ENCODE assay signal across 20 cellular contexts in genomic region chr9:17003576-17004240, GRCh38.
A peak's percentile ranks its signal among the peaks of the same experiment; 100 is the strongest.
DNase-seq lines count a peak whose midpoint lies in the region; ATAC-seq and TF ChIP-seq lines count a peak whose summit lies in the region.
"Had no signal": no experiment of that assay in that cellular context is flagged by ENCODE, and none has a peak within 500 bp of the region (broad histone marks: within the 10 kb centered on the region; RNA-seq: fewer than 3 reads in every experiment).

No MANE protein-coding gene starts in this region.

- H3K27ac Mint-ChIP-seq in osteocyte (ENCODE audit: unreplicated experiment): peak overlapping the region; percentile 20
- H3K27ac Mint-ChIP-seq: activated CD4-positive, alpha-beta T cell treated with anti-CD3 and anti-CD28 coated beads, Interleukin-2, amount 10 ng/mL, durations not matched to agents 24 days and 14 days had no signal

- no peak for ATAC-seq in HG02884 (IDR thresholded peaks at IDR 0.05; ENCODE audit: unreplicated experiment)
- no peak for ATAC-seq in GM19463 (IDR thresholded peaks at IDR 0.05; ENCODE audit: unreplicated experiment)
- ATAC-seq: left lung, mucosa of descending colon had no signal

- peak; percentile 21 for DNase-seq in GM04503 (ENCODE audit: low read depth)
- DNase-seq in RKO (ENCODE audit: low spot score): peak; percentile 19
- DNase-seq in fibroblast of gingiva (ENCODE audit: low read depth): peak; percentile 78
- DNase-seq in osteocyte (ENCODE audit: extremely low spot score, unreplicated experiment): no peak
- DNase-seq in Ammon's horn (ENCODE audit: low spot score): no peak
- no peak for DNase-seq in activated CD8-positive, alpha-beta memory T cell treated with anti-CD3 and anti-CD28 coated beads, Interleukin-2, amount 50 U/mL, for 4 hours
- DNase-seq: activated CD4-positive, alpha-beta T cell treated with anti-CD3 and anti-CD28 coated beads, Interleukin-2, amount 10 ng/mL, durations not matched to agents 24 days and 14 days; activated naive CD4-positive, alpha-beta T cell treated with Interleukin-2 at 50 U/mL for 16 hours; C1 segment of cervical spinal cord; DMS79; esophagus squamous epithelium; KBM-7; left lung; mucosa of descending colon; NCI-H1436 treated with DMSO at 0.1 percent for 48 hours; ovary; small intestine had no signal

- H3K27me3 Mint-ChIP-seq in osteocyte (ENCODE audit: unreplicated experiment): no peaks in the 10 kb centered on the region
- H3K27me3 Mint-ChIP-seq: activated CD4-positive, alpha-beta T cell treated with anti-CD3 and anti-CD28 coated beads, Interleukin-2, amount 10 ng/mL, durations not matched to agents 24 days and 14 days had no signal

- peaks cover 24% of the 10 kb centered on the region for H3K4me1 Mint-ChIP-seq in osteocyte (ENCODE audit: unreplicated experiment)
- H3K4me1 Mint-ChIP-seq: activated CD4-positive, alpha-beta T cell treated with anti-CD3 and anti-CD28 coated beads, Interleukin-2, amount 10 ng/mL, durations not matched to agents 24 days and 14 days had no signal

- peaks cover 3% of the 10 kb centered on the region for H3K9me3 Mint-ChIP-seq in osteocyte (ENCODE audit: unreplicated experiment)
- H3K9me3 Mint-ChIP-seq: brain had no signal

- no peak overlapping the region for H3K4me3 Mint-ChIP-seq in osteocyte (ENCODE audit: unreplicated experiment)
- H3K4me3 Mint-ChIP-seq: activated CD4-positive, alpha-beta T cell treated with anti-CD3 and anti-CD28 coated beads, Interleukin-2, amount 10 ng/mL, durations not matched to agents 24 days and 14 days had no signal

- no peak for TF ChIP-seq CTCF in osteocyte (IDR thresholded peaks at IDR 0.05)

- no peaks in the 10 kb centered on the region for H3K36me3 Mint-ChIP-seq in osteocyte (ENCODE audit: unreplicated experiment)
- H3K36me3 Mint-ChIP-seq: brain had no signal

Comparison
In these comparisons a context has a peak if more than half of its experiments do, and no peak if none do; other contexts are left out.
1. DNase-seq: peak in GM04503 (single experiment), RKO (single experiment) and fibroblast of gingiva (single experiment); none in osteocyte (single experiment), Ammon's horn (single experiment) and activated CD8-positive, alpha-beta memory T cell treated with anti-CD3 and anti-CD28 coated beads, Interleukin-2, amount 50 U/mL, for 4 hours (single experiment).